20 cellular contexts compared by ENCODE assay signal in genomic region chr6:154307696-154308425, GRCh38. TPM values are rescaled to one million over a fixed set of nuclear protein-coding genes. Genes with fewer than 3 reads are reported as not detected.
A peak's percentile ranks its signal among the peaks of the same experiment; 100 is the strongest.
DNase-seq lines count a peak whose midpoint lies in the region; ATAC-seq and TF ChIP-seq lines count a peak whose summit lies in the region.
"Had no signal": no experiment of that assay in that cellular context is flagged by ENCODE, and none has a peak within 500 bp of the region (broad histone marks: within the 10 kb centered on the region; RNA-seq: fewer than 3 reads in every experiment).

No MANE protein-coding gene starts in this region.

- H3K36me3 ChIP-seq in prostate gland, result no peaks in the 10 kb centered on the region

- intact Hi-C loops in activated CD8-positive, alpha-beta T cell treated with anti-CD3 and anti-CD28 coated beads for 36 hours (cut with micrococcal nuclease), result no loop called here
- intact Hi-C loops in activated B cell treated with CpG ODN at 0.5 μM for 24 hours (cut with micrococcal nuclease), result no loop called here
- intact Hi-C loops in prostate gland (cut with DNase I), result no loop called here

- peaks cover 9% of the 10 kb centered on the region for H3K27me3 Mint-ChIP-seq in activated CD8-positive, alpha-beta T cell treated with anti-CD3 and anti-CD28 coated beads for 36 hours
- H3K27me3 Mint-ChIP-seq in activated CD8-positive, alpha-beta T cell treated with anti-CD3 and anti-CD28 coated beads, Interleukin-2, amount 10 ng/mL, durations not matched to agents 7 days and 5 days (ENCODE audit: low read depth), result peaks cover 5% of the 10 kb centered on the region
- H3K27me3 Mint-ChIP-seq in activated B cell treated with CpG ODN at 0.5 μM for 24 hours (peaks cover 3% of the 10 kb centered on the region), progenitor cell of endocrine pancreas (no peaks in the 10 kb centered on the region)

- H3K27ac ChIP-seq in prostate gland, result no peak overlapping the region
- H3K27ac ChIP-seq: BLaER1 treated with 17β-estradiol and CSF1 and Interleukin-3, amounts not matched to agents 10 nM and 100 nM had no signal

- no peaks in the 10 kb centered on the region for H3K36me3 Mint-ChIP-seq in activated CD8-positive, alpha-beta T cell treated with anti-CD3 and anti-CD28 coated beads for 36 hours (ENCODE audit: low read depth)
- no peaks in the 10 kb centered on the region for H3K36me3 Mint-ChIP-seq in activated CD8-positive, alpha-beta T cell treated with anti-CD3 and anti-CD28 coated beads, Interleukin-2, amount 10 ng/mL, durations not matched to agents 7 days and 5 days (ENCODE audit: low read depth)
- H3K36me3 Mint-ChIP-seq in activated B cell treated with CpG ODN at 0.5 μM for 24 hours (ENCODE audit: low read depth) (no peaks in the 10 kb centered on the region), progenitor cell of endocrine pancreas (ENCODE audit: insufficient read depth) (no peaks in the 10 kb centered on the region)

- no peak for ATAC-seq in activated CD8-positive, alpha-beta T cell treated with anti-CD3 and anti-CD28 coated beads for 36 hours
- no peak for ATAC-seq in activated CD8-positive, alpha-beta T cell treated with anti-CD3 and anti-CD28 coated beads, Interleukin-2, amount 10 ng/mL, durations not matched to agents 7 days and 5 days
- ATAC-seq in activated B cell treated with CpG ODN at 0.5 μM for 24 hours (ENCODE audit: low read depth) (no peak), HG03342 (IDR thresholded peaks at IDR 0.05; ENCODE audit: unreplicated experiment) (no peak)
- ATAC-seq: GM12878, HepG2 had no signal

- peaks cover 7% of the 10 kb centered on the region for H3K4me1 Mint-ChIP-seq in activated CD8-positive, alpha-beta T cell treated with anti-CD3 and anti-CD28 coated beads for 36 hours (ENCODE audit: low read depth)
- peaks cover under 1% of the 10 kb centered on the region for H3K4me1 Mint-ChIP-seq in activated CD8-positive, alpha-beta T cell treated with anti-CD3 and anti-CD28 coated beads, Interleukin-2, amount 10 ng/mL, durations not matched to agents 7 days and 5 days (ENCODE audit: low read depth)
- H3K4me1 Mint-ChIP-seq in activated B cell treated with CpG ODN at 0.5 μM for 24 hours (peaks cover 19% of the 10 kb centered on the region), progenitor cell of endocrine pancreas (ENCODE audit: low read depth) (peaks cover 3% of the 10 kb centered on the region)

- no peaks in the 10 kb centered on the region for H3K9me3 ChIP-seq in prostate gland

- peaks cover 6% of the 10 kb centered on the region for H3K9me3 Mint-ChIP-seq in activated CD8-positive, alpha-beta T cell treated with anti-CD3 and anti-CD28 coated beads for 36 hours
- peaks cover 4% of the 10 kb centered on the region for H3K9me3 Mint-ChIP-seq in activated CD8-positive, alpha-beta T cell treated with anti-CD3 and anti-CD28 coated beads, Interleukin-2, amount 10 ng/mL, durations not matched to agents 7 days and 5 days (ENCODE audit: insufficient read depth)
- H3K9me3 Mint-ChIP-seq in activated B cell treated with CpG ODN at 0.5 μM for 24 hours (peaks cover 8% of the 10 kb centered on the region), progenitor cell of endocrine pancreas (ENCODE audit: low read depth) (peaks cover 15% of the 10 kb centered on the region)

- 73% methylated on average over 7 of the region's 7 CpGs for WGBS in prostate gland

- CTCF ChIA-PET in activated CD8-positive, alpha-beta T cell treated with anti-CD3 and anti-CD28 coated beads for 36 hours (lab: Charles Lee), result no interaction called here
- CTCF ChIA-PET in activated CD8-positive, alpha-beta T cell treated with anti-CD3 and anti-CD28 coated beads, Interleukin-2, amount 10 ng/mL, durations not matched to agents 7 days and 5 days (lab: Charles Lee), result no interaction called here
- CTCF ChIA-PET in activated B cell treated with CpG ODN at 0.5 μM for 24 hours (lab: Charles Lee), result no interaction called here

- no peaks in the 10 kb centered on the region for H3K4me1 ChIP-seq in prostate gland (replicated peaks)

- no peak for TF ChIP-seq CTCF in activated CD8-positive, alpha-beta T cell treated with anti-CD3 and anti-CD28 coated beads for 36 hours (IDR thresholded peaks at IDR 0.05)
- TF ChIP-seq CTCF in activated B cell treated with CpG ODN at 0.5 μM for 24 hours (IDR thresholded peaks at IDR 0.05) (no peak), progenitor cell of endocrine pancreas (IDR thresholded peaks at IDR 0.05; ENCODE audit: unreplicated experiment) (no peak), prostate gland (IDR thresholded peaks at IDR 0.05) (no peak)

- H3K4me3 Mint-ChIP-seq in activated CD8-positive, alpha-beta T cell treated with anti-CD3 and anti-CD28 coated beads for 36 hours, result no peak overlapping the region
- H3K4me3 Mint-ChIP-seq in activated CD8-positive, alpha-beta T cell treated with anti-CD3 and anti-CD28 coated beads, Interleukin-2, amount 10 ng/mL, durations not matched to agents 7 days and 5 days, result no peak overlapping the region
- H3K4me3 Mint-ChIP-seq in activated B cell treated with CpG ODN at 0.5 μM for 24 hours (no peak overlapping the region), progenitor cell of endocrine pancreas (ENCODE audit: low read depth) (no peak overlapping the region)
- H3K4me3 Mint-ChIP-seq: B cell; CD8-positive, alpha-beta memory T cell; H9 had no signal

- no peak overlapping the region for H3K4me3 ChIP-seq in prostate gland
- H3K4me3 ChIP-seq: BLaER1 treated with 17β-estradiol and CSF1 and Interleukin-3, amounts not matched to agents 10 nM and 100 nM; GM12878 had no signal

- DNase-seq in activated CD8-positive, alpha-beta T cell treated with anti-CD3 and anti-CD28 coated beads for 36 hours, result no peak
- no peak for DNase-seq in activated CD8-positive, alpha-beta T cell treated with anti-CD3 and anti-CD28 coated beads, Interleukin-2, amount 10 ng/mL, durations not matched to agents 7 days and 5 days
- DNase-seq in NCI-H69 (lab: John Stamatoyannopoulos, UW) (peak; percentile 61), activated B cell treated with CpG ODN at 0.5 μM for 24 hours (no peak), progenitor cell of endocrine pancreas (ENCODE audit: low spot score, unreplicated experiment) (no peak), prostate gland (ENCODE audit: low spot score) (no peak)
- DNase-seq in effector CD8-positive, alpha-beta T cell (lab: John Stamatoyannopoulos, UW), result no peak
- DNase-seq: CD8-positive, alpha-beta memory T cell; COR-L47; DMS 273 treated with DMSO at 0.1 percent for 48 hours; DMS53; DND-41; EL; H9 had no signal

- no peak for TF ChIP-seq POLR2A in prostate gland (IDR thresholded peaks at IDR 0.05)

- peak overlapping the region; percentile 4 for H3K27ac Mint-ChIP-seq in activated CD8-positive, alpha-beta T cell treated with anti-CD3 and anti-CD28 coated beads for 36 hours
- no peak overlapping the region for H3K27ac Mint-ChIP-seq in activated CD8-positive, alpha-beta T cell treated with anti-CD3 and anti-CD28 coated beads, Interleukin-2, amount 10 ng/mL, durations not matched to agents 7 days and 5 days
- peak overlapping the region; percentile 15 for H3K27ac Mint-ChIP-seq in activated B cell treated with CpG ODN at 0.5 μM for 24 hours
- H3K27ac Mint-ChIP-seq in progenitor cell of endocrine pancreas, result peak overlapping the region; percentile 36

- H3K27me3 ChIP-seq in prostate gland (replicated peaks; ENCODE audit: insufficient read depth), result no peaks in the 10 kb centered on the region
- H3K27me3 ChIP-seq: BLaER1 treated with 17β-estradiol and CSF1 and Interleukin-3, amounts not matched to agents 10 nM and 100 nM had no signal

- POLR2A ChIA-PET in activated CD8-positive, alpha-beta T cell treated with anti-CD3 and anti-CD28 coated beads for 36 hours (lab: Charles Lee), result no interaction called here
- POLR2A ChIA-PET in activated CD8-positive, alpha-beta T cell treated with anti-CD3 and anti-CD28 coated beads, Interleukin-2, amount 10 ng/mL, durations not matched to agents 7 days and 5 days (lab: Charles Lee), result no interaction called here
- POLR2A ChIA-PET in activated B cell treated with CpG ODN at 0.5 μM for 24 hours (lab: Charles Lee), result no interaction called here

RNA-seq across cellular contexts. Expression of gene IPCEF1, which starts 48.7 kb away (rescaled TPM):
- total RNA-seq in activated CD8-positive, alpha-beta T cell treated with anti-CD3 and anti-CD28 coated beads for 36 hours, result 10 to 100 TPM; 23.6 to 24.3 TPM
- 10 to 100 TPM; 22.6 to 24.4 TPM for total RNA-seq in activated CD8-positive, alpha-beta T cell treated with anti-CD3 and anti-CD28 coated beads, Interleukin-2, amount 10 ng/mL, durations not matched to agents 7 days and 5 days
- 1.8 and 2.1 TPM in 2 replicates for total RNA-seq in activated B cell treated with CpG ODN at 0.5 μM for 24 hours
- total RNA-seq in progenitor cell of endocrine pancreas, result 0.77 and 1.4 TPM in 2 replicates
- total RNA-seq in prostate gland, result 1 to 10 TPM; 1.0 to 6.1 TPM
- total RNA-seq: G401, HepG2 had no signal
